In genomic region chr5:133635051-133635450, GRCh38 we compare ENCODE assay signal across 16 cellular contexts. TPM values are rescaled to one million over a fixed set of nuclear protein-coding genes. Genes with fewer than 3 reads are reported as not detected.
DNase-seq lines count a peak whose midpoint lies in the region; ATAC-seq and FAIRE-seq lines count a peak whose summit lies in the region.
"Had no signal": no experiment of that assay in that cellular context is flagged by ENCODE, and none has a peak within 500 bp of the region (broad histone marks: within the 10 kb centered on the region; RNA-seq: fewer than 3 reads in every experiment).

No MANE protein-coding gene starts in this region.

- no peak overlapping the region for H3K4me3 Mint-ChIP-seq in stimulated activated naive B cell treated with anti-CD40 and anti-IgM and Interleukin-4, amounts not matched to agents 10 μg/mL and 1 μg/mL and 100 μg/mL, for 72 hours
- H3K4me3 Mint-ChIP-seq: activated naive CD8-positive, alpha-beta T cell had no signal

- H3K36me3 Mint-ChIP-seq in stimulated activated naive B cell treated with anti-CD40 and anti-IgM and Interleukin-4, amounts not matched to agents 10 μg/mL and 1 μg/mL and 100 μg/mL, for 72 hours, result peaks cover 0 to 5% of the 10 kb centered on the region in 2 donors

- ATAC-seq in esophagus mucosa (peak; percentile 41), GM19035 (IDR thresholded peaks at IDR 0.05; ENCODE audit: unreplicated experiment) (no peak), HG03442 (IDR thresholded peaks at IDR 0.05; ENCODE audit: unreplicated experiment) (no peak)
- ATAC-seq in stimulated activated naive B cell treated with anti-CD40 and anti-IgM and Interleukin-4, amounts not matched to agents 10 μg/mL and 1 μg/mL and 100 μg/mL, for 72 hours (replicated peaks), result peak; percentile 36 to 77
- ATAC-seq: GM12878 had no signal

- H3K27ac Mint-ChIP-seq in stimulated activated naive B cell treated with anti-CD40 and anti-IgM and Interleukin-4, amounts not matched to agents 10 μg/mL and 1 μg/mL and 100 μg/mL, for 72 hours, result no peak overlapping the region
- H3K27ac Mint-ChIP-seq: activated naive CD8-positive, alpha-beta T cell had no signal

- FAIRE-seq in RCC 7860 (lab: Jason Lieb, UNC), result peak; percentile 55
- FAIRE-seq: A204.1, GM12878 had no signal

- peaks cover 0 to 2% of the 10 kb centered on the region in 2 donors for H3K4me1 Mint-ChIP-seq in stimulated activated naive B cell treated with anti-CD40 and anti-IgM and Interleukin-4, amounts not matched to agents 10 μg/mL and 1 μg/mL and 100 μg/mL, for 72 hours

- H3K27me3 Mint-ChIP-seq in stimulated activated naive B cell treated with anti-CD40 and anti-IgM and Interleukin-4, amounts not matched to agents 10 μg/mL and 1 μg/mL and 100 μg/mL, for 72 hours, result peaks cover 39 to 67% of the 10 kb centered on the region in 2 donors

- peaks cover 5 to 11% of the 10 kb centered on the region in 2 donors for H3K9me3 Mint-ChIP-seq in stimulated activated naive B cell treated with anti-CD40 and anti-IgM and Interleukin-4, amounts not matched to agents 10 μg/mL and 1 μg/mL and 100 μg/mL, for 72 hours

- DNase-seq in NCI-H2171 treated with DMSO at 0.1 percent for 48 hours (lab: John Stamatoyannopoulos, UW) (peak; percentile 1), NCI-H2171 (lab: John Stamatoyannopoulos, UW) (no peak), RCC 7860 (ENCODE audit: low spot score) (peak; percentile 60), NCI-H2107 treated with DMSO at 0.1 percent for 48 hours (lab: John Stamatoyannopoulos, UW; ENCODE audit: unreplicated experiment) (no peak)
- no peak for DNase-seq in stimulated activated naive B cell treated with anti-CD40 and anti-IgM and Interleukin-4, amounts not matched to agents 10 μg/mL and 1 μg/mL and 100 μg/mL, for 72 hours
- DNase-seq: glutamatergic neuron, NCI-H1105 treated with DMSO at 0.1 percent for 48 hours, NCI-H524 treated with DMSO at 0.1 percent for 48 hours, SHP77 treated with DMSO at 0.1 percent for 48 hours, transverse colon had no signal

RNA-seq across cellular contexts. Expression of gene FSTL4, which starts 22.7 kb away (rescaled TPM):
- 2.8 TPM for total RNA-seq in esophagus mucosa

Comparison
In these comparisons a context has a peak if more than half of its experiments do, and no peak if none do; other contexts are left out.
1. DNase-seq: peak in NCI-H2171 treated with DMSO at 0.1 percent for 48 hours (single experiment) and RCC 7860 (single experiment); none in NCI-H2171 (single experiment), stimulated activated naive B cell treated with anti-CD40 and anti-IgM and Interleukin-4, amounts not matched to agents 10 μg/mL and 1 μg/mL and 100 μg/mL, for 72 hours (single experiment) and NCI-H2107 treated with DMSO at 0.1 percent for 48 hours (single experiment).
2. ATAC-seq: peak in esophagus mucosa (single experiment) and stimulated activated naive B cell treated with anti-CD40 and anti-IgM and Interleukin-4, amounts not matched to agents 10 μg/mL and 1 μg/mL and 100 μg/mL, for 72 hours (2 of 2); none in GM19035 (single experiment) and HG03442 (single experiment).